ENCODE assay signal across 1 cellular context in the genomic region with DNA sequence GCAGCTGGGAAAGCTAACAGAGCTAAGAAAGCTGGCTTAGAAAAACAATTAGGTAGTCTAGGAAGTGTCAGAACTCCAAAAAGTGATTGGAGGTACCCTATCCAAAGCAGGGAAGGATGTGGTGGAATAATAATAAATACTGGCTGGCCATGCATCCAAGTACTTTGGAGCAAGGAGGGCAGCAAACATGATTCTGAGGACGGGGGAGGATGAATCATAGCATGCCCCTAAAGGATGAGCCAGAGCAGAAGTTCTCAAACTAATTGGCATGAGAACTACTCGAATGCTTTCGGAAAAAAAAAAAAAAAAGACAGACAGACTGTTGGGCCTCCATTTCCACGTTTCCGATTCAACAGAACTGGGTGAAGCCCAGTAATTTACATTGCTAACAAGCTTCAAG.
TF ChIP-seq lines count a peak whose summit lies in the region.

No MANE protein-coding gene starts in this region.

TF ChIP-seq in HepG2, 621 proteins besides CTCF, POLR2A, EP300 and RAD21:
- TF ChIP-seq HNRNPH1 (optimal IDR thresholded peaks at IDR 0.05; ENCODE audit: low read depth, low read length) = no peak
- TF ChIP-seq, protein P1, sequence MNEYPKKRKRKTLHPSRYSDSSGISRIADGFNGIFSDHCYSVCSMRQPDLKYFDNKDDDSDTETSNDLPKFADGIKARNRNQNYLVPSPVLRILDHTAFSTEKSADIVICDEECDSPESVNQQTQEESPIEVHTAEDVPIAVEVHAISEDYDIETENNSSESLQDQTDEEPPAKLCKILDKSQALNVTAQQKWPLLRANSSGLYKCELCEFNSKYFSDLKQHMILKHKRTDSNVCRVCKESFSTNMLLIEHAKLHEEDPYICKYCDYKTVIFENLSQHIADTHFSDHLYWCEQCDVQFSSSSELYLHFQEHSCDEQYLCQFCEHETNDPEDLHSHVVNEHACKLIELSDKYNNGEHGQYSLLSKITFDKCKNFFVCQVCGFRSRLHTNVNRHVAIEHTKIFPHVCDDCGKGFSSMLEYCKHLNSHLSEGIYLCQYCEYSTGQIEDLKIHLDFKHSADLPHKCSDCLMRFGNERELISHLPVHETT (CRISPR knock-in tag; conservative IDR thresholded peaks at IDR 0.05) = no peak
- no peak for TF ChIP-seq ZSCAN31 (CRISPR knock-in tag; IDR thresholded peaks at IDR 0.05; ENCODE audit: low read depth)
- TF ChIP-seq PCBP1 (IDR thresholded peaks at IDR 0.05; ENCODE audit: borderline replicate concordance, low read depth, low read length) = no peak
- no peak for TF ChIP-seq ZNF629 (CRISPR knock-in tag; conservative IDR thresholded peaks at IDR 0.05)
- TF ChIP-seq SMC3 (IDR thresholded peaks at IDR 0.05; ENCODE audit: low read length) = no peak
- TF ChIP-seq ZBTB7A (CRISPR knock-in tag; IDR thresholded peaks at IDR 0.05) = no peak
- TF ChIP-seq, protein P2, sequence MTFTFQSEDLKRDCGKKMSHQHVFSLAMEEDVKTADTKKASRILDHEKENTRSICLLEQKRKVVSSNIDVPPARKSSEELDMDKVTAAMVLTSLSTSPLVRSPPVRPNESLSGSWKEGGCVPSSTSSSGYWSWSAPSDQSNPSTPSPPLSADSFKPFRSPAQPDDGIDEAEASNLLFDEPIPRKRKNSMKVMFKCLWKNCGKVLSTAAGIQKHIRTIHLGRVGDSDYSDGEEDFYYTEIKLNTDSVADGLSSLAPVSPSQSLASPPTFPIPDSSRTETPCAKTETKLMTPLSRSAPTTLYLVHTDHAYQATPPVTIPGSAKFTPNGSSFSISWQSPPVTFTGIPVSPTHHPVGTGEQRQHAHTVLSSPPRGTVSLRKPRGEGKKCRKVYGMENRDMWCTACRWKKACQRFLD (CRISPR knock-in tag; IDR thresholded peaks at IDR 0.05; ENCODE audit: borderline replicate concordance) = no peak
- no peak for TF ChIP-seq ZKSCAN1 (IDR thresholded peaks at IDR 0.05; ENCODE audit: low read length)
- TF ChIP-seq, protein P3, sequence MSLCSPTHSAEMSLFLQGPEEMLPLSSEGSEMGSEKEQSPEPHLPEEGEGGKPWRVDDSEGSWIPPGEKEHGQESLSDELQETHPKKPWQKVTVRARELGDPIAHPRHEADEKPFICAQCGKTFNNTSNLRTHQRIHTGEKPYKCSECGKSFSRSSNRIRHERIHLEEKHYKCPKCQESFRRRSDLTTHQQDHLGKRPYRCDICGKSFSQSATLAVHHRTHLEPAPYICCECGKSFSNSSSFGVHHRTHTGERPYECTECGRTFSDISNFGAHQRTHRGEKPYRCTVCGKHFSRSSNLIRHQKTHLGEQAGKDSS (CRISPR knock-in tag; IDR thresholded peaks at IDR 0.05; ENCODE audit: borderline replicate concordance, low read depth) = no peak
- TF ChIP-seq AGO2 (optimal IDR thresholded peaks at IDR 0.05; ENCODE audit: low read depth, low read length) = no peak
- TF ChIP-seq TGIF2 (CRISPR knock-in tag; IDR thresholded peaks at IDR 0.05) = no peak
- TF ChIP-seq ZNF274 (CRISPR knock-in tag; IDR thresholded peaks at IDR 0.05) = no peak
